In genomic region chr13:77696006-77696862, GRCh38 we compare ENCODE assay signal across 8 cellular contexts. TPM values are rescaled to one million over a fixed set of nuclear protein-coding genes. Genes with fewer than 3 reads are reported as not detected.
A peak's percentile ranks its signal among the peaks of the same experiment; 100 is the strongest.
DNase-seq lines count a peak whose midpoint lies in the region; ATAC-seq and TF ChIP-seq lines count a peak whose summit lies in the region.

No MANE protein-coding gene starts in this region.

- H3K27me3 ChIP-seq in cardiac muscle cell = peaks cover 49% of the 10 kb centered on the region
- H3K27me3 ChIP-seq in thymus (ENCODE audit: control insufficient read depth, insufficient read depth) = no peaks in the 10 kb centered on the region

- WGBS in thymus = 19% methylated on average over 9 of the region's 9 CpGs

- no peak overlapping the region for H3K27ac ChIP-seq in cardiac muscle cell
- H3K27ac ChIP-seq in thymus (ENCODE audit: low read depth) = no peak overlapping the region

- no peaks in the 10 kb centered on the region for H3K9me3 Mint-ChIP-seq in immature natural killer cell

- TF ChIP-seq CTCF in cardiac muscle cell (IDR thresholded peaks at IDR 0.05; ENCODE audit: low read depth, low read length) = no peak

- H3K4me1 Mint-ChIP-seq in immature natural killer cell = peaks cover 28 to 43% of the 10 kb centered on the region in 2 donors

- H3K36me3 ChIP-seq in cardiac muscle cell (no peaks in the 10 kb centered on the region), thymus (ENCODE audit: control insufficient read depth, insufficient read depth) (no peaks in the 10 kb centered on the region)

- DNase-seq in cardiac muscle cell (ENCODE audit: low read depth in 1 of 2, low spot score in 1 of 2) (peak in 1 of 2 donors; percentile 15), Right ventricle myocardium superior (no peak), SK-N-DZ (ENCODE audit: low spot score) (peak; percentile 66), immature natural killer cell (peak; percentile 42 to 44 (median 44))
- DNase-seq in stimulated activated CD4-positive, alpha-beta T cell treated with anti-CD3 and anti-CD28 coated beads, Interleukin-2, amount 100 ng/mL, for 48 hours = no peak

- ATAC-seq in Right ventricle myocardium superior (ENCODE audit: poor library complexity) (no peak), HG02642 (IDR thresholded peaks at IDR 0.05; ENCODE audit: poor library complexity, unreplicated experiment) (no peak), GM21390 (IDR thresholded peaks at IDR 0.05; ENCODE audit: unreplicated experiment) (no peak)

- H3K4me3 ChIP-seq in cardiac muscle cell = peak overlapping the region; percentile 98
- H3K4me3 ChIP-seq in thymus (ENCODE audit: low read length) = peak overlapping the region; percentile 26

- peak overlapping the region; percentile 82 to 87 (median 87) for H3K4me3 Mint-ChIP-seq in immature natural killer cell

- peak overlapping the region; percentile 18 to 88 (median 82) for H3K27ac Mint-ChIP-seq in immature natural killer cell

- H3K4me1 ChIP-seq in cardiac muscle cell (ENCODE audit: low read depth) (peaks cover 8% of the 10 kb centered on the region), thymus (ENCODE audit: control insufficient read depth, insufficient read depth, low read length) (peaks cover 6% of the 10 kb centered on the region)

- peaks cover 0 to 4% (median 0%) of the 10 kb centered on the region in 3 donors for H3K36me3 Mint-ChIP-seq in immature natural killer cell

- peaks cover 4 to 11% (median 5%) of the 10 kb centered on the region in 3 donors for H3K27me3 Mint-ChIP-seq in immature natural killer cell (ENCODE audit: low read depth in 3 of 3)

- intact Hi-C loops in Right ventricle myocardium superior (cut with DNase I) = no loop called here

- no peaks in the 10 kb centered on the region for H3K9me3 ChIP-seq in cardiac muscle cell (ENCODE audit: low read depth)
- no peaks in the 10 kb centered on the region for H3K9me3 ChIP-seq in thymus (ENCODE audit: control insufficient read depth)

RNA-seq across cellular contexts. Expression of gene SLAIN1, which starts 1.3 kb away (rescaled TPM):
- total RNA-seq in cardiac muscle cell (20.0 and 21.2 TPM in 2 replicates), Right ventricle myocardium superior (6.0 TPM)
- polyA plus RNA-seq in cardiac muscle cell (21.6 and 26.5 TPM in 2 replicates), immature natural killer cell (10 to 100 TPM; 11.8 to 23.8 (median 19.7) TPM), thymus (16.3 TPM)
- polyA plus RNA-seq in SK-N-DZ (2014; cell fraction: cytosol; rRNA removed) = 52.8 and 56.3 TPM in 2 replicates
- polyA plus RNA-seq in SK-N-DZ (2014; cell fraction: nucleus; rRNA removed) = 30.1 and 35.0 TPM in 2 replicates

Comparison
In these comparisons a context has a peak if more than half of its experiments do, and no peak if none do; other contexts are left out.
1. DNase-seq: peak in SK-N-DZ (single experiment) and immature natural killer cell (3 of 3); none in Right ventricle myocardium superior (single experiment) and stimulated activated CD4-positive, alpha-beta T cell treated with anti-CD3 and anti-CD28 coated beads, Interleukin-2, amount 100 ng/mL, for 48 hours (0 of 2).